2 cellular contexts compared by ENCODE assay signal in the genomic region with DNA sequence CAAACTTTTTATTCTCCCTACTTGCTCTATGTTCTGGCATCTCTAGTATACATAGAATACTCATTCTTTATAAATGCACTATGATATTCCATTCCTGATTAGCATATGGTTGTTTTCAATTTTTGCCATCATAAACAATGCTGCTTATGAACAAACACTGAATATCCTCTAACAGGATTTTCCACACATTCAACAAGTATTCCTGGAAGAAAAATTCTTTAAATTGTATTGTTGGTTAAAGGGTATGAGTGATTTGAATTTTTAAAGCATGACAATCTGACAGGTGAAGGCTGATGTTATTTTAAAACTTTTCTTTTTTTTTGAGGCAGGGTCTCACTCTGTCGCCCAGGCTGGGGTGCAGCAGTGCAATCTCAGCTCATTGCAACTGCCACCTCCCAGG.
TF ChIP-seq lines count a peak whose summit lies in the region.

No MANE protein-coding gene starts in this region.

TF ChIP-seq in HEK293, 187 proteins besides CTCF, POLR2A, EP300 and RAD21:
- TF ChIP-seq SCRT1 (tag by site-specific recombination; IDR thresholded peaks at IDR 0.05; ENCODE audit: borderline replicate concordance) (0 out of 2 replicates have a peak, but pooled peaks have one; percentile 36), SCRT2 (tag by site-specific recombination; IDR thresholded peaks at IDR 0.05) (peak; percentile 59), KLF10 (tag by site-specific recombination; IDR thresholded peaks at IDR 0.05) (no peak)

TF ChIP-seq in GM12878, 131 proteins besides CTCF, POLR2A, EP300 and RAD21:
- TF ChIP-seq GABPA (IDR thresholded peaks at IDR 0.05; ENCODE audit: low read depth) (no peak), NFXL1 (IDR thresholded peaks at IDR 0.05; ENCODE audit: borderline replicate concordance) (peak; percentile 11; the same call in 1 of the 2 replicates)
